ENCODE assay signal across 23 cellular contexts in the genomic region with DNA sequence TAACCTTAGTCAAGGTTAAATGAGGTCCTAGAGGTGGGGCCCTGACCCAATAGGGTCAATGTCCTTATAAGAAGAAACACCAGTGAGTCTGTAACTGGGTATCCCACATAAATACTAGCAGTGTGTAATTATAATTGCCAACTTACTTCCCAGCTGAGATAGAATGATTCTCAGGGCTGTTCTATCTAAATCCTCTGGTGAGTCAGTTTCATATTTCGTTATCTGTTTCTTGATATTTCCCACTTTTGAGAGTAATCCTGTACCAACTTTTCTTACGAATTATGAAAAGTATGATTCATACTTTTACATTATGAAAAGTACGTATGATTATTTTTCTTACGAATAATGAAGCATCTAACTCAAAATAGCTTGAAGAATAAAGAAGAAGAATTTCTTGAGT.
"Had no signal": no experiment of that assay in that cellular context is flagged by ENCODE, and none has a peak within 500 bp of the region (broad histone marks: within the 10 kb centered on the region; RNA-seq: fewer than 3 reads in every experiment).

No MANE protein-coding gene starts in this region.

- H3K27ac Mint-ChIP-seq: dendritic cell treated with granulocyte-macrophage colony-stimulating factor and Interleukin-4, amounts not matched to agents 40 ng/mL and 50 ng/mL, for 4 days; immature natural killer cell; memory B cell; natural killer cell; stimulated activated naive B cell treated with anti-CD40 and anti-IgM and Interleukin-4, amounts not matched to agents 10 μg/mL and 1 μg/mL and 100 μg/mL, for 72 hours; stimulated activated naive CD8-positive, alpha-beta T cell treated with anti-CD3 and anti-CD28 coated beads, Interleukin-15, amount 100 ng/mL, for 72 hours had no signal

- H3K9me3 ChIP-seq: colonic mucosa, pancreas, right lobe of liver, suprapubic skin, transverse colon, upper lobe of right lung, vagina had no signal

- H3K27me3 ChIP-seq: colonic mucosa, esophagus squamous epithelium, pancreas, right lobe of liver, suprapubic skin, transverse colon, upper lobe of right lung, vagina had no signal

- H3K36me3 ChIP-seq: colonic mucosa, esophagus squamous epithelium, pancreas, right lobe of liver, suprapubic skin, transverse colon, upper lobe of right lung, vagina had no signal

- ATAC-seq: left lobe of liver; natural killer cell; pancreas; right lobe of liver; stimulated activated naive B cell treated with anti-CD40 and anti-IgM and Interleukin-4, amounts not matched to agents 10 μg/mL and 1 μg/mL and 100 μg/mL, for 72 hours; stimulated activated naive CD8-positive, alpha-beta T cell treated with anti-CD3 and anti-CD28 coated beads, Interleukin-15, amount 100 ng/mL, for 72 hours; upper lobe of right lung had no signal

- H3K27me3 Mint-ChIP-seq: dendritic cell treated with granulocyte-macrophage colony-stimulating factor and Interleukin-4, amounts not matched to agents 40 ng/mL and 50 ng/mL, for 4 days; memory B cell; stimulated activated naive B cell treated with anti-CD40 and anti-IgM and Interleukin-4, amounts not matched to agents 10 μg/mL and 1 μg/mL and 100 μg/mL, for 72 hours; stimulated activated naive CD8-positive, alpha-beta T cell treated with anti-CD3 and anti-CD28 coated beads, Interleukin-15, amount 100 ng/mL, for 72 hours had no signal

- H3K27ac ChIP-seq: colonic mucosa, esophagus squamous epithelium, pancreas, right lobe of liver, suprapubic skin, transverse colon, upper lobe of right lung, vagina had no signal

- H3K4me1 ChIP-seq: colonic mucosa, esophagus squamous epithelium, pancreas, right lobe of liver, suprapubic skin, transverse colon, upper lobe of right lung, vagina had no signal

- H3K4me1 Mint-ChIP-seq: immature natural killer cell; memory B cell; natural killer cell; stimulated activated naive B cell treated with anti-CD40 and anti-IgM and Interleukin-4, amounts not matched to agents 10 μg/mL and 1 μg/mL and 100 μg/mL, for 72 hours; stimulated activated naive CD8-positive, alpha-beta T cell treated with anti-CD3 and anti-CD28 coated beads, Interleukin-15, amount 100 ng/mL, for 72 hours had no signal

- H3K4me3 Mint-ChIP-seq: dendritic cell treated with granulocyte-macrophage colony-stimulating factor and Interleukin-4, amounts not matched to agents 40 ng/mL and 50 ng/mL, for 4 days; immature natural killer cell; memory B cell; natural killer cell; stimulated activated naive B cell treated with anti-CD40 and anti-IgM and Interleukin-4, amounts not matched to agents 10 μg/mL and 1 μg/mL and 100 μg/mL, for 72 hours; stimulated activated naive CD8-positive, alpha-beta T cell treated with anti-CD3 and anti-CD28 coated beads, Interleukin-15, amount 100 ng/mL, for 72 hours had no signal

- H3K36me3 Mint-ChIP-seq: memory B cell; natural killer cell; stimulated activated naive B cell treated with anti-CD40 and anti-IgM and Interleukin-4, amounts not matched to agents 10 μg/mL and 1 μg/mL and 100 μg/mL, for 72 hours had no signal

- DNase-seq: colonic mucosa; effector memory CD4-positive, alpha-beta T cell; erythroblast; esophagus squamous epithelium; hypothalamus; immature natural killer cell; natural killer cell; occipital lobe; pancreas; right lobe of liver; small intestine; stimulated activated CD4-positive, alpha-beta T cell treated with anti-CD3 and anti-CD28 coated beads, Interleukin-15, amount 100 ng/mL, for 24 hours; stimulated activated CD4-positive, alpha-beta T cell treated with anti-CD3 and anti-CD28 coated beads, Interleukin-2, amount 100 ng/mL, for 48 hours; stimulated activated naive B cell treated with anti-CD40 and anti-IgM and Interleukin-4, amounts not matched to agents 10 μg/mL and 1 μg/mL and 100 μg/mL, for 72 hours; stimulated activated naive CD8-positive, alpha-beta T cell treated with anti-CD3 and anti-CD28 coated beads, Interleukin-15, amount 100 ng/mL, for 72 hours; transverse colon; upper lobe of right lung had no signal

- H3K4me3 ChIP-seq: colonic mucosa, esophagus squamous epithelium, lung, pancreas, right lobe of liver, suprapubic skin, transverse colon, upper lobe of right lung, vagina had no signal
